ENCODE assay signal across 1 cellular context in genomic region chr7:24574365-24574764, GRCh38.
TF ChIP-seq lines count a peak whose summit lies in the region.

No MANE protein-coding gene starts in this region.

TF ChIP-seq in HEK293, 187 proteins besides CTCF, POLR2A, EP300 and RAD21 (continued from another document):
- TF ChIP-seq ZNF549 (tag by site-specific recombination; IDR thresholded peaks at IDR 0.05) (no peak), HOXC10 (CRISPR knock-in tag; IDR thresholded peaks at IDR 0.05) (no peak), ZBTB26 (tag by site-specific recombination; optimal IDR thresholded peaks at IDR 0.05) (peak; percentile 13), ZNF747 (tag by site-specific recombination; IDR thresholded peaks at IDR 0.05) (no peak)
- TF ChIP-seq, protein P1, sequence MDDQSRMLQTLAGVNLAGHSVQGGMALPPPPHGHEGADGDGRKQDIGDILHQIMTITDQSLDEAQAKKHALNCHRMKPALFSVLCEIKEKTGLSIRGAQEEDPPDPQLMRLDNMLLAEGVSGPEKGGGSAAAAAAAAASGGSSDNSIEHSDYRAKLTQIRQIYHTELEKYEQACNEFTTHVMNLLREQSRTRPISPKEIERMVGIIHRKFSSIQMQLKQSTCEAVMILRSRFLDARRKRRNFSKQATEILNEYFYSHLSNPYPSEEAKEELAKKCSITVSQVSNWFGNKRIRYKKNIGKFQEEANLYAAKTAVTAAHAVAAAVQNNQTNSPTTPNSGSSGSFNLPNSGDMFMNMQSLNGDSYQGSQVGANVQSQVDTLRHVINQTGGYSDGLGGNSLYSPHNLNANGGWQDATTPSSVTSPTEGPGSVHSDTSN (CRISPR knock-in tag; IDR thresholded peaks at IDR 0.05) = no peak
